3 cellular contexts compared by ENCODE assay signal in the genomic region with DNA sequence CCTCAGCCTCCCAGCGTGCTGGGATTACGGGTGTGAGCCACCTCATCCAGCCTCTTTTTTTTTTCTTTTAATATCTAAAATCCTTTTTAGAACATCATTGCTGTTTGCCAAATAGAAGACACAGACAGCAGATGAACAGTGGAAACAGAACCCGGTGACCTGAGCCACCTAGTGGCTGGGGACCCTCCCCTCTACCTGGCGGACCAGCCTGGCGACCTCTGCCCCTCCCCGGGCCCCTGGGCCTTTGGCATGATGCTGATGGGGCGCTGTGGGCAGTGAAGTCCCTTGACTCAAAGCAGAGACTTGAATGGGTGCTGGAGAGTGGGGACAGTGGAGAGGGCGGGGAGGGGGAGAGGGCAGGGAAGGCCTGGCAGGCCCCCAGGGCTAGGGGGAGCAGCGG. TPM values are rescaled to one million over a fixed set of nuclear protein-coding genes. Genes with fewer than 3 reads are reported as not detected.
"Had no signal": no experiment of that assay in that cellular context is flagged by ENCODE, and none has a peak within 500 bp of the region (broad histone marks: within the 10 kb centered on the region; RNA-seq: fewer than 3 reads in every experiment).

No MANE protein-coding gene starts in this region.

RNA-seq across cellular contexts. Expression of a gene that starts 51.8 kb away (rescaled TPM):
- total RNA-seq: endothelial cell of umbilical vein, epithelial cell of proximal tubule, gastrocnemius medialis had no signal
